ENCODE assay signal across 24 cellular contexts in the genomic region with DNA sequence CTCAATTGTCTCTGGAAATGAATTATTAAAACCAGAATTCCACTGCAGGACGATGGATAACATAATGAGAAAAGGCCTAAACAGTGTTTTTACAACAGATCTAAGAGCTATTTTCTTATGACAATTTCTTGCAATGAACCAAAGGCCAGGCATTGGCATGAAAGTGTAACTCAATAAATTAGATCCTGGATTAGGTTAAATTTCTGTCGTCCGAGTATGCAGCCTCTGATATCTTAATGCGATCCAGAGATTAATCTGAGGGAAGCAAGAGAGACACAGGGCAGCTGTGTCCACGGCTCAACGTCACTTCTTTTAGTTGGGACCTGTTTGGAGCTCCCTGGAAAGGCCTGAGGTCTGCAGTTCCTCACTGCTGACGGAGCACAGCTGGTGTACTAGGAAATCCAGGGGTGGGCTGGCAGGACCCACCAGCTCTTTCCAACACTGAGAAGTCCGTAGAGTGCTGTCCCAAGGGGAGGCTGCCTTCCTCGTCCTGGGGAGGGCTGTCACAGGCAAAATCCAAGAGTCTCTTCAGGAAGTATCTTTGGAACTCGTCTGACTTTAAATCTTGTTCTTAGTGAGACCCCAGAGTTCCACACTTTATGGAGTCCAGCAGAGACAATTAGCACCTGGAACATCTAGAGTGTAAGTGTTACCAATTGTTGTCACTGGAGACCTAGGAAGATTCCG.
DNase-seq lines count a peak whose midpoint lies in the region; ATAC-seq, FAIRE-seq and TF ChIP-seq lines count a peak whose summit lies in the region.
"Had no signal": no experiment of that assay in that cellular context is flagged by ENCODE, and none has a peak within 500 bp of the region (broad histone marks: within the 10 kb centered on the region; RNA-seq: fewer than 3 reads in every experiment).

No MANE protein-coding gene starts in this region.

- WGBS in sigmoid colon, 2 donors = 66 to 76% methylated on average over 11 of the region's 11 CpGs

- H3K27me3 Mint-ChIP-seq in T-helper 17 cell = peaks cover 19% of the 10 kb centered on the region
- H3K27me3 Mint-ChIP-seq: activated CD8-positive, alpha-beta T cell treated with anti-CD3 and anti-CD28 coated beads for 36 hours had no signal

- TF ChIP-seq EP300 in sigmoid colon (IDR thresholded peaks at IDR 0.05) = no peak

- no peak for TF ChIP-seq POLR2A in sigmoid colon (IDR thresholded peaks at IDR 0.05)
- TF ChIP-seq POLR2A in H54 (IDR thresholded peaks at IDR 0.05; ENCODE audit: low read depth, low read length) = no peak

- H3K4me3 ChIP-seq in ACC112 (ENCODE audit: low read depth, low read length) = peak overlapping the region; percentile 51
- no peak overlapping the region for H3K4me3 ChIP-seq in SJSA1
- no peak overlapping the region for H3K4me3 ChIP-seq in sigmoid colon
- H3K4me3 ChIP-seq: spleen, thyroid gland had no signal

- H3K4me1 Mint-ChIP-seq in T-helper 17 cell = no peaks in the 10 kb centered on the region
- H3K4me1 Mint-ChIP-seq: activated naive CD8-positive, alpha-beta T cell treated with anti-CD3 and anti-CD28 coated beads, Interleukin-2, amount 50 U/mL, for 24 hours had no signal

- no peak overlapping the region for H3K27ac Mint-ChIP-seq in T-helper 17 cell
- H3K27ac Mint-ChIP-seq: activated CD8-positive, alpha-beta T cell treated with anti-CD3 and anti-CD28 coated beads for 36 hours; activated naive CD8-positive, alpha-beta T cell treated with anti-CD3 and anti-CD28 coated beads, Interleukin-2, amount 50 U/mL, for 24 hours; nephron progenitor cell; progenitor cell of endocrine pancreas had no signal

- no peak overlapping the region for H3K4me3 Mint-ChIP-seq in T-helper 17 cell
- H3K4me3 Mint-ChIP-seq: activated CD8-positive, alpha-beta T cell treated with anti-CD3 and anti-CD28 coated beads for 36 hours; activated naive CD8-positive, alpha-beta T cell treated with anti-CD3 and anti-CD28 coated beads, Interleukin-2, amount 50 U/mL, for 24 hours; nephron progenitor cell had no signal

- no peak for TF ChIP-seq CTCF in sigmoid colon (IDR thresholded peaks at IDR 0.05)

- H3K27me3 ChIP-seq in ACC112 (ENCODE audit: insufficient read depth, low read length) = peaks cover 11% of the 10 kb centered on the region
- no peaks in the 10 kb centered on the region for H3K27me3 ChIP-seq in SJSA1 (replicated peaks)
- no peaks in the 10 kb centered on the region for H3K27me3 ChIP-seq in sigmoid colon
- H3K27me3 ChIP-seq: spleen, thyroid gland had no signal

- ATAC-seq in HG02571 (IDR thresholded peaks at IDR 0.05; ENCODE audit: unreplicated experiment) (no peak), T-helper 17 cell (no peak)
- ATAC-seq: activated CD8-positive, alpha-beta T cell treated with anti-CD3 and anti-CD28 coated beads for 36 hours; activated naive CD8-positive, alpha-beta T cell treated with anti-CD3 and anti-CD28 coated beads, Interleukin-2, amount 50 U/mL, for 24 hours; stimulated activated naive CD8-positive, alpha-beta T cell treated with anti-CD3 and anti-CD28 coated beads, Interleukin-15, Interleukin-2, amounts not matched to agents 100 U/mL and 50 U/mL, for 24 hours had no signal

- H3K79me2 ChIP-seq in ACC112 (ENCODE audit: control insufficient read depth, insufficient read depth, low read length, unreplicated experiment) = no peaks in the 10 kb centered on the region

- H2AFZ ChIP-seq in ACC112 (ENCODE audit: low read length, unreplicated experiment) = no peak overlapping the region

- no peaks in the 10 kb centered on the region for H3K36me3 Mint-ChIP-seq in T-helper 17 cell (ENCODE audit: low read depth)

- FAIRE-seq in H54 (lab: Jason Lieb, UNC) = no peak
- FAIRE-seq: D721Med had no signal

- no peak for DNase-seq in SJSA1 (ENCODE audit: low read depth in 1 of 2, low spot score in 2 of 2)
- DNase-seq in left kidney (ENCODE audit: low read depth, low spot score) = peak; percentile 78
- DNase-seq in sigmoid colon = peak; percentile 74
- no peak for DNase-seq in H54 (ENCODE audit: insufficient read length, low spot score)
- DNase-seq in cerebellar nuclear complex (lab: John Stamatoyannopoulos, UW) = no peak
- DNase-seq in T-helper 17 cell = no peak
- DNase-seq: activated CD8-positive, alpha-beta T cell treated with anti-CD3 and anti-CD28 coated beads for 36 hours; activated effector memory CD4-positive, alpha-beta T cell treated with anti-CD3 and anti-CD28 coated beads, Interleukin-2, amount 50 U/mL, for 16 hours; activated naive CD8-positive, alpha-beta T cell treated with anti-CD3 and anti-CD28 coated beads, Interleukin-2, amount 50 U/mL, for 24 hours; activated T-cell treated with anti-CD3 and anti-CD28 coated beads for 4 hours; H7; head of caudate nucleus; KG1; NCI-H2171 treated with DMSO at 0.1 percent for 48 hours; NCI-H526; nephron progenitor cell; spleen; stimulated activated CD4-positive, alpha-beta T cell treated with anti-CD3 and anti-CD28 coated beads, Interleukin-4, amount 100 ng/mL, for 1 hour; stimulated activated naive CD8-positive, alpha-beta T cell treated with anti-CD3 and anti-CD28 coated beads, Interleukin-15, Interleukin-2, amounts not matched to agents 100 U/mL and 50 U/mL, for 24 hours; thyroid gland had no signal

- H3K9me3 ChIP-seq in SJSA1 (replicated peaks) = no peaks in the 10 kb centered on the region
- no peaks in the 10 kb centered on the region for H3K9me3 ChIP-seq in sigmoid colon
- H3K9me3 ChIP-seq in T-helper 17 cell (ENCODE audit: control insufficient read depth, low read length, poor library complexity, severe bottlenecking) = no peaks in the 10 kb centered on the region
- H3K9me3 ChIP-seq: spleen, thyroid gland had no signal

- H3K36me3 ChIP-seq in ACC112 (ENCODE audit: insufficient read depth, low read length) (no peaks in the 10 kb centered on the region), SJSA1 (no peaks in the 10 kb centered on the region), sigmoid colon (no peaks in the 10 kb centered on the region)
- H3K36me3 ChIP-seq: spleen, thyroid gland had no signal

- intact Hi-C loops in sigmoid colon (cut with DNase I) = no loop called here

- H3K27ac ChIP-seq in ACC112 (ENCODE audit: low read depth, low read length) (peak overlapping the region; percentile 95), SJSA1 (peak overlapping the region; percentile 93), sigmoid colon (peak overlapping the region; percentile 17 to 59 (median 39))
- H3K27ac ChIP-seq: spleen had no signal

- peaks cover 46% of the 10 kb centered on the region for H3K4me1 ChIP-seq in ACC112 (ENCODE audit: control insufficient read depth, insufficient read depth, low read length, unreplicated experiment)
- H3K4me1 ChIP-seq in SJSA1 (replicated peaks) = peaks cover 49% of the 10 kb centered on the region
- peaks cover 0 to 7% (median 2%) of the 10 kb centered on the region in 4 donors for H3K4me1 ChIP-seq in sigmoid colon

Comparison
In these comparisons a context has a peak if more than half of its experiments do, and no peak if none do; other contexts are left out.
1. H3K27ac ChIP-seq: peak in every context shown above with its lines; median percentile 95 in ACC112; 93 in SJSA1; 39 in sigmoid colon.
2. DNase-seq: peak in left kidney (single experiment) and sigmoid colon (single experiment); none in SJSA1 (0 of 2), H54 (single experiment), cerebellar nuclear complex (0 of 2) and T-helper 17 cell (0 of 3).